Comparison of ENCODE assay signal across 36 cellular contexts in the genomic region with DNA sequence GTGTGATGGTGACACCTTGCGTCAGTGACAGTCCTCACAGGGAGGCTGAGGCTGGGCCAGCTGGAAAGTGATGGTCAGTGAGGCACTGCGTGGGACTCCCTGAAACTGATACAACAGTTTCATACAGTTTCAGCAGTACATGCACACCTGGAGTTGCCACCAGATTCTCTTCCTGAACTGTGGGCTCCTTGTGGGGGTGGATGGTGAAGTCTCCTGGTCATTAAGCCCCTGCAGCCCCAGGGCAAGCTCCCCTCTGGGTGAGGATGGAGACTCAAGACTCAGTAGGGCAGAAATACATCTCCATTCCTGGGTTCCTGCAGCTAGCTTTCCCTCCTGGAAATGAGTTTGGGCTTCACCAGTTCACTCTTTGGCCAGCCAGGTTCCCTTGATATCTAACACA.
"Had no signal": no experiment of that assay in that cellular context is flagged by ENCODE, and none has a peak within 500 bp of the region (broad histone marks: within the 10 kb centered on the region; RNA-seq: fewer than 3 reads in every experiment).

No MANE protein-coding gene starts in this region.

- H3K27ac ChIP-seq: adrenal gland, body of pancreas, brain microvascular endothelial cell, breast epithelium, VCaP had no signal

- FAIRE-seq: astrocyte, colon, TTC549 had no signal

- DNase-seq: activated B cell treated with CpG ODN at 0.5 μM for 24 hours; activated CD4-positive, alpha-beta memory T cell treated with anti-CD3 and anti-CD28 coated beads for 36 hours; activated CD4-positive, alpha-beta T cell treated with anti-CD3 and anti-CD28 coated beads for 4 hours; activated CD4-positive, alpha-beta T cell treated with anti-CD3 and anti-CD28 coated beads, Interleukin-2, amount 10 ng/mL, durations not matched to agents 24 days and 14 days; activated CD4-positive, alpha-beta T cell treated with anti-CD3 and anti-CD28 coated beads, Interleukin-2, amount 50 U/mL, for 1 hour; activated CD4-positive, alpha-beta T cell treated with anti-CD3 and anti-CD28 coated beads, Interleukin-2, amount 50 U/mL, for 4 hours; activated CD4-positive, CD25-positive, alpha-beta regulatory T cell treated with anti-CD3 and anti-CD28 coated beads, Interleukin-2, amount 50 U/mL, for 72 hours; activated CD8-positive, alpha-beta memory T cell treated with anti-CD3 and anti-CD28 coated beads, Interleukin-2, amount 50 U/mL, for 4 hours; activated CD8-positive, alpha-beta T cell treated with anti-CD3 and anti-CD28 coated beads for 36 hours; activated effector memory CD4-positive, alpha-beta T cell treated with anti-CD3 and anti-CD28 coated beads, Interleukin-2, amount 50 U/mL, for 16 hours; activated gamma-delta T cell treated with Interleukin-2 at 50 U/mL for 16 hours; activated naive CD4-positive, alpha-beta T cell; activated naive CD4-positive, alpha-beta T cell treated with anti-CD3 and anti-CD28 coated beads for 36 hours; activated naive CD4-positive, alpha-beta T cell treated with anti-CD3 and anti-CD28 coated beads, Interleukin-2, amount 50 U/mL, for 16 hours; activated naive CD8-positive, alpha-beta T cell treated with anti-CD3 and anti-CD28 coated beads for 36 hours; activated T-cell treated with anti-CD3 and anti-CD28 coated beads for 4 hours; activated T-cell treated with anti-CD3 and anti-CD28 coated beads, Interleukin-2, amount 50 U/mL, for 1 hour; activated T-cell treated with anti-CD3 and anti-CD28 coated beads, Interleukin-2, amount 50 U/mL, for 4 hours; activated T-cell treated with anti-CD3 and anti-CD28 coated beads, Interleukin-2, amount 50 U/mL, for 72 hours; adrenal gland; amniotic stem cell; aorta; body of pancreas; brain microvascular endothelial cell; central memory CD4-positive, alpha-beta T cell; T-helper 2 cell; T-helper 9 cell had no signal

- H3K4me3 Mint-ChIP-seq: activated B cell treated with CpG ODN at 0.5 μM for 24 hours; activated CD4-positive, alpha-beta memory T cell treated with anti-CD3 and anti-CD28 coated beads for 36 hours; activated CD4-positive, alpha-beta T cell treated with anti-CD3 and anti-CD28 coated beads, Interleukin-2, amount 10 ng/mL, durations not matched to agents 24 days and 14 days; activated CD8-positive, alpha-beta T cell treated with anti-CD3 and anti-CD28 coated beads for 36 hours; activated naive CD4-positive, alpha-beta T cell treated with anti-CD3 and anti-CD28 coated beads for 36 hours; activated naive CD8-positive, alpha-beta T cell treated with anti-CD3 and anti-CD28 coated beads for 36 hours; activated T-cell treated with anti-CD3 and anti-CD28 coated beads, Interleukin-2, amount 50 U/mL, for 4 hours; activated T-cell treated with anti-CD3 and anti-CD28 coated beads, Interleukin-2, amount 50 U/mL, for 72 hours; activated T-helper 1 cell treated with anti-CD3 and anti-CD28 coated beads, Interleukin-12 subunit alpha, Interleukin-12 subunit beta, Interleukin-2, Interleukin-4 antibody, amounts not matched to agents 30 ng/mL and 10 ng/mL and 1 ng/mL, durations not matched to agents 14 hours and 24 hours and 36 hours; activated T-helper 17 cell treated with anti-CD3 and anti-CD28 coated beads, Interleukin-2, amount 50 U/mL, for 72 hours; T-helper 2 cell treated with Interferon-gamma antibody and Interleukin-4, amounts not matched to agents 5 μg/mL and 100 μg/mL, for 36 hours had no signal

- H3K36me3 Mint-ChIP-seq: activated CD4-positive, alpha-beta memory T cell treated with anti-CD3 and anti-CD28 coated beads for 36 hours; activated naive CD4-positive, alpha-beta T cell treated with anti-CD3 and anti-CD28 coated beads, Interleukin-2, amount 50 U/mL, for 72 hours; activated naive CD8-positive, alpha-beta T cell treated with anti-CD3 and anti-CD28 coated beads for 36 hours had no signal

- H3K9me3 Mint-ChIP-seq: activated B cell treated with CpG ODN at 0.5 μM for 24 hours; activated CD4-positive, alpha-beta memory T cell treated with anti-CD3 and anti-CD28 coated beads for 36 hours; activated CD4-positive, alpha-beta T cell treated with anti-CD3 and anti-CD28 coated beads, Interleukin-2, amount 10 ng/mL, durations not matched to agents 24 days and 14 days; activated CD8-positive, alpha-beta T cell treated with anti-CD3 and anti-CD28 coated beads for 36 hours; activated T-cell treated with anti-CD3 and anti-CD28 coated beads, Interleukin-2, amount 50 U/mL, for 72 hours; activated T-helper 1 cell treated with anti-CD3 and anti-CD28 coated beads, Interleukin-12 subunit alpha, Interleukin-12 subunit beta, Interleukin-2, Interleukin-4 antibody, amounts not matched to agents 30 ng/mL and 10 ng/mL and 1 ng/mL, durations not matched to agents 14 hours and 24 hours and 36 hours; activated T-helper 17 cell treated with anti-CD3 and anti-CD28 coated beads, Interleukin-2, amount 50 U/mL, for 72 hours; T-helper 2 cell treated with Interferon-gamma antibody and Interleukin-4, amounts not matched to agents 5 μg/mL and 100 μg/mL, for 36 hours had no signal

- H3K4me1 ChIP-seq: adrenal gland, body of pancreas, breast epithelium had no signal

- H3K27ac Mint-ChIP-seq: activated B cell treated with CpG ODN at 0.5 μM for 24 hours; activated CD4-positive, alpha-beta memory T cell treated with anti-CD3 and anti-CD28 coated beads for 36 hours; activated CD4-positive, alpha-beta T cell treated with anti-CD3 and anti-CD28 coated beads, Interleukin-2, amount 10 ng/mL, durations not matched to agents 24 days and 14 days; activated CD8-positive, alpha-beta T cell treated with anti-CD3 and anti-CD28 coated beads for 36 hours; activated naive CD4-positive, alpha-beta T cell treated with anti-CD3 and anti-CD28 coated beads for 36 hours; activated naive CD4-positive, alpha-beta T cell treated with anti-CD3 and anti-CD28 coated beads, Interleukin-2, amount 50 U/mL, for 72 hours; activated naive CD8-positive, alpha-beta T cell treated with anti-CD3 and anti-CD28 coated beads for 36 hours; activated T-cell treated with anti-CD3 and anti-CD28 coated beads, Interleukin-2, amount 50 U/mL, for 72 hours; activated T-helper 1 cell treated with anti-CD3 and anti-CD28 coated beads, Interleukin-12 subunit alpha, Interleukin-12 subunit beta, Interleukin-2, Interleukin-4 antibody, amounts not matched to agents 30 ng/mL and 10 ng/mL and 1 ng/mL, durations not matched to agents 14 hours and 24 hours and 36 hours; activated T-helper 17 cell treated with anti-CD3 and anti-CD28 coated beads, Interleukin-2, amount 50 U/mL, for 72 hours; T-helper 2 cell treated with Interferon-gamma antibody and Interleukin-4, amounts not matched to agents 5 μg/mL and 100 μg/mL, for 36 hours had no signal

- H3K4me3 ChIP-seq: adrenal gland, body of pancreas, breast epithelium had no signal

- H3K9me3 ChIP-seq: adrenal gland, body of pancreas had no signal

- H3K4me1 Mint-ChIP-seq: activated B cell treated with CpG ODN at 0.5 μM for 24 hours; activated CD4-positive, alpha-beta T cell treated with anti-CD3 and anti-CD28 coated beads, Interleukin-2, amount 10 ng/mL, durations not matched to agents 24 days and 14 days; activated naive CD8-positive, alpha-beta T cell treated with anti-CD3 and anti-CD28 coated beads for 36 hours; activated T-helper 17 cell treated with anti-CD3 and anti-CD28 coated beads, Interleukin-2, amount 50 U/mL, for 72 hours had no signal

- ATAC-seq: activated CD8-positive, alpha-beta T cell treated with anti-CD3 and anti-CD28 coated beads for 36 hours; activated naive CD4-positive, alpha-beta T cell treated with anti-CD3 and anti-CD28 coated beads, Interleukin-2, amount 50 U/mL, for 72 hours; activated T-cell treated with anti-CD3 and anti-CD28 coated beads, Interleukin-2, amount 50 U/mL, for 4 hours; activated T-cell treated with anti-CD3 and anti-CD28 coated beads, Interleukin-2, amount 50 U/mL, for 72 hours; activated T-helper 17 cell treated with anti-CD3 and anti-CD28 coated beads, Interleukin-2, amount 50 U/mL, for 72 hours; body of pancreas had no signal

- H3K27me3 Mint-ChIP-seq: activated B cell treated with CpG ODN at 0.5 μM for 24 hours; activated CD4-positive, alpha-beta memory T cell treated with anti-CD3 and anti-CD28 coated beads for 36 hours; activated CD4-positive, alpha-beta T cell treated with anti-CD3 and anti-CD28 coated beads, Interleukin-2, amount 10 ng/mL, durations not matched to agents 24 days and 14 days; activated CD8-positive, alpha-beta T cell treated with anti-CD3 and anti-CD28 coated beads for 36 hours; activated naive CD8-positive, alpha-beta T cell treated with anti-CD3 and anti-CD28 coated beads for 36 hours had no signal

- H3K36me3 ChIP-seq: adrenal gland, brain microvascular endothelial cell, breast epithelium had no signal

- H3K27me3 ChIP-seq: adrenal gland, body of pancreas, brain microvascular endothelial cell, breast epithelium had no signal
